ENCODE assay signal across 38 cellular contexts in genomic region chr11:56375324-56375723, GRCh38. TPM values are rescaled to one million over a fixed set of nuclear protein-coding genes. Genes with fewer than 3 reads are reported as not detected.
"Had no signal": no experiment of that assay in that cellular context is flagged by ENCODE, and none has a peak within 500 bp of the region (broad histone marks: within the 10 kb centered on the region; RNA-seq: fewer than 3 reads in every experiment).

Gene OR8U1, plus strand, starts transcription at chr11:56375624. Its CDS starts 0 bp downstream, at chr11:56375624.

- H3K9ac ChIP-seq: KMS-11 had no signal

- DNase-seq: Karpas-422, Kasumi-1, MG63, MM.1S, MV-4-11, NCI-H1048, NCI-H1092, NCI-H1092 treated with DMSO at 0.1 percent for 48 hours, NCI-H1105, NCI-H1105 treated with DMSO at 0.1 percent for 48 hours, NCI-H1417, NCI-H1417 treated with DMSO at 0.1 percent for 48 hours, NCI-H1436, NCI-H1436 treated with DMSO at 0.1 percent for 48 hours, NCI-H146, NCI-H1694, NCI-H1694 treated with DMSO at 0.1 percent for 48 hours, NCI-H187, NCI-H187 treated with DMSO at 0.1 percent for 48 hours, NCI-H1930, NCI-H2029, NCI-H2029 treated with DMSO at 0.1 percent for 48 hours, NCI-H2081, NCI-H2081 treated with DMSO at 0.1 percent for 48 hours, NCI-H2107, NCI-H2171, NCI-H2171 treated with DMSO at 0.1 percent for 48 hours, NCI-H2227 treated with DMSO at 0.1 percent for 48 hours, NCI-H226, NCI-H345, NCI-H446, NCI-H446 treated with DMSO at 0.1 percent for 48 hours, NCI-H510A had no signal

- H3K9me3 ChIP-seq: MG63 had no signal

- H3K4me3 ChIP-seq: MG63 had no signal

- H3K36me3 ChIP-seq: MG63 had no signal

- H3K27ac ChIP-seq: KMS-11 had no signal

- H3K4me2 ChIP-seq: KMS-11 had no signal

RNA-seq across cellular contexts. Expression of gene OR8U1, which starts in this region (rescaled TPM):
- total RNA-seq: LHCN-M2, M059J, MCF 10A, NCI-H460 had no signal
